Comparison of ENCODE assay signal across 12 cellular contexts in genomic region chr16:11249233-11250061, GRCh38.
DNase-seq lines count a peak whose midpoint lies in the region; ATAC-seq lines count a peak whose summit lies in the region.
"Had no signal": no experiment of that assay in that cellular context is flagged by ENCODE, and none has a peak within 500 bp of the region (broad histone marks: within the 10 kb centered on the region; RNA-seq: fewer than 3 reads in every experiment).

No MANE protein-coding gene starts in this region.

- peaks cover 70% of the 10 kb centered on the region for H3K4me1 Mint-ChIP-seq in activated naive CD4-positive, alpha-beta T cell treated with anti-CD3 and anti-CD28 coated beads, Interleukin-2, amount 10 ng/mL, durations not matched to agents 7 days and 5 days
- H3K4me1 Mint-ChIP-seq in stimulated activated effector memory CD8-positive, alpha-beta T cell treated with anti-CD3 and anti-CD28 coated beads, Interleukin-12 subunit alpha, Interleukin-12 subunit beta, amount 100 ng/mL, for 72 hours, result peaks cover 78% of the 10 kb centered on the region

- no peaks in the 10 kb centered on the region for H3K27me3 Mint-ChIP-seq in activated naive CD4-positive, alpha-beta T cell treated with anti-CD3 and anti-CD28 coated beads, Interleukin-2, amount 10 ng/mL, durations not matched to agents 7 days and 5 days

- DNase-seq in activated naive CD4-positive, alpha-beta T cell treated with anti-CD3 and anti-CD28 coated beads, Interleukin-2, amount 10 ng/mL, durations not matched to agents 7 days and 5 days, result no peak
- no peak for DNase-seq in activated naive CD4-positive, alpha-beta T cell treated with Interleukin-2 at 50 U/mL for 16 hours
- DNase-seq in activated CD8-positive, alpha-beta memory T cell treated with anti-CD3 and anti-CD28 coated beads, Interleukin-2, amount 50 U/mL, for 48 hours, result peak; percentile 82
- peak in 1 of 2 donors; percentile 75 for DNase-seq in stimulated activated effector memory CD8-positive, alpha-beta T cell treated with anti-CD3 and anti-CD28 coated beads, Interleukin-12 subunit alpha, Interleukin-12 subunit beta, amount 100 ng/mL, for 72 hours (ENCODE audit: low spot score in 2 of 2)
- DNase-seq: amniotic stem cell; NCI-H1105 treated with DMSO at 0.1 percent for 48 hours; NCI-H345; stimulated activated CD4-positive, alpha-beta T cell treated with anti-CD3 and anti-CD28 coated beads, Interleukin-4, amount 100 ng/mL, for 24 hours; stimulated activated naive CD4-positive, alpha-beta T cell treated with Interleukin-2 at 50 U/mL for 16 hours had no signal

- CTCF ChIA-PET in activated naive CD4-positive, alpha-beta T cell treated with anti-CD3 and anti-CD28 coated beads, Interleukin-2, amount 10 ng/mL, durations not matched to agents 7 days and 5 days (lab: Charles Lee), result no interaction called here

- peak overlapping the region; percentile 72 for H3K27ac Mint-ChIP-seq in activated naive CD4-positive, alpha-beta T cell treated with anti-CD3 and anti-CD28 coated beads, Interleukin-2, amount 10 ng/mL, durations not matched to agents 7 days and 5 days
- peak overlapping the region; percentile 99 for H3K27ac Mint-ChIP-seq in stimulated activated effector memory CD8-positive, alpha-beta T cell treated with anti-CD3 and anti-CD28 coated beads, Interleukin-12 subunit alpha, Interleukin-12 subunit beta, amount 100 ng/mL, for 72 hours
- H3K27ac Mint-ChIP-seq: nephron had no signal

- H3K9me3 Mint-ChIP-seq in activated naive CD4-positive, alpha-beta T cell treated with anti-CD3 and anti-CD28 coated beads, Interleukin-2, amount 10 ng/mL, durations not matched to agents 7 days and 5 days, result no peaks in the 10 kb centered on the region
- no peaks in the 10 kb centered on the region for H3K9me3 Mint-ChIP-seq in stimulated activated effector memory CD8-positive, alpha-beta T cell treated with anti-CD3 and anti-CD28 coated beads, Interleukin-12 subunit alpha, Interleukin-12 subunit beta, amount 100 ng/mL, for 72 hours
- H3K9me3 Mint-ChIP-seq: nephron had no signal

- peak overlapping the region; percentile 18 for H3K4me3 Mint-ChIP-seq in activated naive CD4-positive, alpha-beta T cell treated with anti-CD3 and anti-CD28 coated beads, Interleukin-2, amount 10 ng/mL, durations not matched to agents 7 days and 5 days
- H3K4me3 Mint-ChIP-seq in stimulated activated effector memory CD8-positive, alpha-beta T cell treated with anti-CD3 and anti-CD28 coated beads, Interleukin-12 subunit alpha, Interleukin-12 subunit beta, amount 100 ng/mL, for 72 hours, result no peak overlapping the region
- H3K4me3 Mint-ChIP-seq: nephron had no signal

- peaks cover 65% of the 10 kb centered on the region for H3K36me3 Mint-ChIP-seq in activated naive CD4-positive, alpha-beta T cell treated with anti-CD3 and anti-CD28 coated beads, Interleukin-2, amount 10 ng/mL, durations not matched to agents 7 days and 5 days
- H3K36me3 Mint-ChIP-seq in stimulated activated effector memory CD8-positive, alpha-beta T cell treated with anti-CD3 and anti-CD28 coated beads, Interleukin-12 subunit alpha, Interleukin-12 subunit beta, amount 100 ng/mL, for 72 hours, result peaks cover 77% of the 10 kb centered on the region

- no peak for ATAC-seq in stimulated activated effector memory CD8-positive, alpha-beta T cell treated with anti-CD3 and anti-CD28 coated beads, Interleukin-12 subunit alpha, Interleukin-12 subunit beta, amount 100 ng/mL, for 72 hours
- ATAC-seq in GM21423 (IDR thresholded peaks at IDR 0.05; ENCODE audit: unreplicated experiment), result no peak
- no peak for ATAC-seq in HG02973 (IDR thresholded peaks at IDR 0.05; ENCODE audit: unreplicated experiment)
